Comparison of ENCODE assay signal across 13 cellular contexts in the genomic region with DNA sequence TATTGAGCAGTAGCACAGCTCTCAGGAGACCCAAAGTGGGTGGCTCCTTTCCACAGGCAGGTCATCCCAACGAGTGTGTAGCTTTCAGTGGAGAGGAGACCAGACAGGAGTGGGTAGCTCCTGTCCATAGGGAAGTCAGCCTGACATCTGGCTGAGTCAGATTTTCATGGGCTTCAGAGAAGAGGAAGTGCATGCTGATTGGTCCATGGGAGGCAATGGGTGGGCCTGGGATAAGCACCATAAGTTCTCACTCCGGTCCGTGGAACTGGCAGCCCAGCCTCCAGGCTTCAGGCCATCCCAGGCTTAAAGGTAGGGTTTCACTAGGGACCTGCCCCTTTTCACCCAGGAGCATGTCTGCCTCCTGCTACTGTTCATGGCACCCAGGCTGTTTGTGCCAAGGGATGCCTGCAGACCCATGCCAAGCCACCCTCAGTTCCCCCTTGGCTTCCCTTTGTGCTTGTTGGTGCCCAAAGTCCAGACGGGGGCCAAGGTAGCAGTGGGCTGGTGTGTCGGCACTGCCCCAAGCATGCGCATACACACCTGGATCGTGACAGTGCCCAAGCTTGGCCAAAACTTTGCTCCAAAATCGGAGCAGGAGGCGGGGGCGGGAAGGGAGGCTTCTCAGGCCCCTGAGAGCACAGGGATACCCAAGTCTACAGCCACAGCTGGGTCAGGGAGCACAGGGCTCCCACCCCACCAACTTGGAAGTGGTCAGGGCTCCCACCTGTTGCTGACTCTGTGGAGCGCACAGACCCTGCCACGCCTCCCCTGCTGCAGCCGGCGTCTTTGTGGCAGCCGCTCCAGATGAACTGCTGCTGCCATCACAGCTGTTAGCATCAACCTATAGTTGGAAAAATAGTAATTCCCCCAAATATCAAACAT. TPM values are rescaled to one million over a fixed set of nuclear protein-coding genes. Genes with fewer than 3 reads are reported as not detected.
DNase-seq lines count a peak whose midpoint lies in the region; ATAC-seq and TF ChIP-seq lines count a peak whose summit lies in the region.
"Had no signal": no experiment of that assay in that cellular context is flagged by ENCODE, and none has a peak within 500 bp of the region (broad histone marks: within the 10 kb centered on the region; RNA-seq: fewer than 3 reads in every experiment).

No MANE protein-coding gene starts in this region.

- H3K9me3 ChIP-seq in left ventricle myocardium inferior (replicated peaks) (no peaks in the 10 kb centered on the region), sigmoid colon (no peaks in the 10 kb centered on the region)

- H3K27me3 ChIP-seq in left ventricle myocardium inferior (ENCODE audit: low read depth): no peaks in the 10 kb centered on the region
- H3K27me3 ChIP-seq in sigmoid colon: no peaks in the 10 kb centered on the region

- DNase-seq in activated CD4-positive, alpha-beta T cell treated with anti-CD3 and anti-CD28 coated beads, Interleukin-2, amount 10 ng/mL, durations not matched to agents 24 days and 14 days: no peak
- DNase-seq in activated CD4-positive, alpha-beta T cell treated with anti-CD3 and anti-CD28 coated beads, Interleukin-2, amount 50 U/mL, for 48 hours: no peak
- DNase-seq in NCI-H226: peak; percentile 29
- no peak for DNase-seq in left ventricle myocardium inferior
- no peak for DNase-seq in sciatic nerve (ENCODE audit: low spot score)
- no peak for DNase-seq in SHP77 (lab: John Stamatoyannopoulos, UW)
- no peak for DNase-seq in sigmoid colon
- DNase-seq: activated CD8-positive, alpha-beta memory T cell treated with anti-CD3 and anti-CD28 coated beads, Interleukin-2, amount 50 U/mL, for 4 hours; effector CD8-positive, alpha-beta T cell; glutamatergic neuron; NCI-H187 treated with DMSO at 0.1 percent for 48 hours; NK-92 treated with Interleukin-12 subunit alpha and Interleukin-12 subunit beta, amount 100 ng/mL, for 24 hours had no signal

- no peak for TF ChIP-seq EP300 in sigmoid colon (IDR thresholded peaks at IDR 0.05)

- TF ChIP-seq POLR2A in sigmoid colon (IDR thresholded peaks at IDR 0.05): no peak

- no peak overlapping the region for H3K4me3 ChIP-seq in left ventricle myocardium inferior
- no peak overlapping the region for H3K4me3 ChIP-seq in sigmoid colon

- 95% methylated on average over 15 of the region's 15 CpGs for WGBS in sigmoid colon, 2 donors

- H3K27ac ChIP-seq in left ventricle myocardium inferior (replicated peaks): peak overlapping the region; percentile 63
- H3K27ac ChIP-seq in sigmoid colon: no peak overlapping the region

- H3K4me1 ChIP-seq in left ventricle myocardium inferior (peaks cover 76% of the 10 kb centered on the region), sigmoid colon (peaks cover 0 to 15% (median 4%) of the 10 kb centered on the region in 4 donors)

- peaks cover 11% of the 10 kb centered on the region for H3K4me1 Mint-ChIP-seq in activated CD4-positive, alpha-beta T cell treated with anti-CD3 and anti-CD28 coated beads, Interleukin-2, amount 10 ng/mL, durations not matched to agents 24 days and 14 days

- H3K36me3 ChIP-seq in left ventricle myocardium inferior (peaks cover 56% of the 10 kb centered on the region), sigmoid colon (peaks cover 4 to 56% (median 14%) of the 10 kb centered on the region in 4 donors)

- ATAC-seq in sciatic nerve (peak; percentile 42), GM19328 (IDR thresholded peaks at IDR 0.05; ENCODE audit: unreplicated experiment) (no peak)

- no peak overlapping the region for H3K4me3 Mint-ChIP-seq in activated CD4-positive, alpha-beta T cell treated with anti-CD3 and anti-CD28 coated beads, Interleukin-2, amount 10 ng/mL, durations not matched to agents 24 days and 14 days

- H3K27me3 Mint-ChIP-seq in activated CD4-positive, alpha-beta T cell treated with anti-CD3 and anti-CD28 coated beads, Interleukin-2, amount 10 ng/mL, durations not matched to agents 24 days and 14 days: no peaks in the 10 kb centered on the region

- TF ChIP-seq CTCF in left ventricle myocardium inferior (IDR thresholded peaks at IDR 0.05; ENCODE audit: borderline replicate concordance) (no peak), sigmoid colon (IDR thresholded peaks at IDR 0.05) (no peak)

- peak overlapping the region; percentile 11 for H3K27ac Mint-ChIP-seq in activated CD4-positive, alpha-beta T cell treated with anti-CD3 and anti-CD28 coated beads, Interleukin-2, amount 10 ng/mL, durations not matched to agents 24 days and 14 days

- H3K36me3 Mint-ChIP-seq in activated CD4-positive, alpha-beta T cell treated with anti-CD3 and anti-CD28 coated beads, Interleukin-2, amount 10 ng/mL, durations not matched to agents 24 days and 14 days (ENCODE audit: low read depth): peaks cover 65% of the 10 kb centered on the region

- intact Hi-C loops in activated CD4-positive, alpha-beta T cell treated with anti-CD3 and anti-CD28 coated beads, Interleukin-2, amount 10 ng/mL, durations not matched to agents 24 days and 14 days (cut with micrococcal nuclease): no loop called here
- intact Hi-C loops in left ventricle myocardium inferior (cut with micrococcal nuclease): no loop called here
- intact Hi-C loops in sciatic nerve (cut with DNase I): no loop called here
- intact Hi-C loops in sigmoid colon (cut with DNase I): no loop called here

- no peaks in the 10 kb centered on the region for H3K9me3 Mint-ChIP-seq in activated CD4-positive, alpha-beta T cell treated with anti-CD3 and anti-CD28 coated beads, Interleukin-2, amount 10 ng/mL, durations not matched to agents 24 days and 14 days

RNA-seq across cellular contexts. Expression of gene MARCHF7, which starts 26.4 kb away (rescaled TPM):
- total RNA-seq in activated CD4-positive, alpha-beta T cell treated with anti-CD3 and anti-CD28 coated beads, Interleukin-2, amount 10 ng/mL, durations not matched to agents 24 days and 14 days: 67.1 and 72.0 TPM in 2 replicates
- total RNA-seq in left ventricle myocardium inferior (75.1 TPM), sciatic nerve (92.2 TPM), sigmoid colon (100 to 1,000 TPM in 2 of 4 donors, 10 to 100 TPM in 2; 89.9 to 112 (median 103) TPM)
- polyA plus RNA-seq in sigmoid colon: 10 to 100 TPM; 21.0 to 35.5 (median 28.2) TPM

RNA-seq across cellular contexts. Expression of gene CD302, which starts 59.3 kb away (rescaled TPM):
- 0.54 and 0.72 TPM in 2 replicates for total RNA-seq in activated CD4-positive, alpha-beta T cell treated with anti-CD3 and anti-CD28 coated beads, Interleukin-2, amount 10 ng/mL, durations not matched to agents 24 days and 14 days
- 17.2 TPM for total RNA-seq in left ventricle myocardium inferior
- 47.1 TPM for total RNA-seq in sciatic nerve
- 10 to 100 TPM; 42.4 to 67.6 (median 53.6) TPM for total RNA-seq in sigmoid colon
- polyA plus RNA-seq in sigmoid colon: 10 to 100 TPM in 2 of 3 donors, 1 to 10 TPM in 1; 9.0 to 17.4 (median 10.3) TPM

Comparison
In these comparisons a context has a peak if more than half of its experiments do, and no peak if none do; other contexts are left out.
1. RNA of gene CD302, which starts 59.3 kb away (total RNA-seq): 42.4 to 67.6 TPM in sigmoid colon, 47.1 TPM in sciatic nerve (single experiment) and 17.2 TPM in left ventricle myocardium inferior (single experiment); 0.54 to 0.72 TPM in activated CD4-positive, alpha-beta T cell treated with anti-CD3 and anti-CD28 coated beads, Interleukin-2, amount 10 ng/mL, durations not matched to agents 24 days and 14 days; every median in the first group is over 10 times any median in the second.